ENCODE assay signal across 1 cellular context in the genomic region with DNA sequence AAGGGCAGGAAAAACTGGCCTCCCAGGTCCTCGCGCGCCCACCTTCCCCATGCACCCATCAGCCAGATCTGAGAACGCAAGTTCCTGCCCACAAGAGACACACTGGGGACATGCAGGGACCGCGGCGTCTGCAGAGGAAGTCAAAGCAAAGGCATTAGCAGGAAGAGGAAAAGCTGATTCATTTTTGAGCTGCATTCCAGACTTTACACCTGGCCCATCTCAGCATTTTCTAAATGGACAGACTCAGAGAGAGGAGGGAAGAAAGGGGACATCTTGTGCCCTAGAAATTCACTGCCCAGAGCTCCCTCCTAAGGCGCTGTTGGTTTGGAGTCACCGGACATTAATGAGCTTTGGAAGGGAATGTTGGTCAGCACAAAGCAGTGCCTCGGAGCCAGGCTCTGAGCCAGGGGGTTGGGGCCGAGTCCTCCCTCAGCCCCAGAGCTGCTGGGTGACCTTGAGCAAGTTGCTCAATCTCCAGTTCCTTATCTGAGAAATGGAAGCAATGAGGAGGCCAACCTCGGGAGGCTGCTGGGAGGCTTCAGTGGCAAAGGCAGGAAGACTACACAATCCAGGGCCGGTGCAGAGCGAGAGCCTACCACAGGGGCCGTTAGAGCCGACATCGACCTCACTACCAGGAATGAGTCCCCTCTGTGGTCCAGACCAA.
TF ChIP-seq lines count a peak whose summit lies in the region.

No MANE protein-coding gene starts in this region.

TF ChIP-seq in HepG2, 621 proteins besides CTCF, POLR2A, EP300 and RAD21 (continued from another document and continues in another):
- TF ChIP-seq SIX4 (CRISPR knock-in tag; IDR thresholded peaks at IDR 0.05) (0 out of 2 replicates have a peak, but pooled peaks have one; percentile 32), DMAP1 (CRISPR knock-in tag; IDR thresholded peaks at IDR 0.05) (peak; percentile 68; the same call in 1 of the 2 replicates), RXRA (CRISPR knock-in tag; IDR thresholded peaks at IDR 0.05) (peak; percentile 72; the same call in 1 of the 2 replicates), ZBTB21 (CRISPR knock-in tag; IDR thresholded peaks at IDR 0.05) (no peak), NCOA2 (CRISPR knock-in tag; IDR thresholded peaks at IDR 0.05) (peak; percentile 49; the same call in 1 of the 2 replicates), JUN (CRISPR knock-in tag; IDR thresholded peaks at IDR 0.05) (peak; percentile 27; the same call in 1 of the 2 replicates), TMF1 (CRISPR knock-in tag; IDR thresholded peaks at IDR 0.05; ENCODE audit: low read depth) (no peak), BCL6 (CRISPR knock-in tag; IDR thresholded peaks at IDR 0.05) (peak; percentile 53; the same call in 1 of the 2 replicates), ZNF563 (CRISPR knock-in tag; IDR thresholded peaks at IDR 0.05) (0 out of 2 replicates have a peak, but pooled peaks have one; percentile 39), PAX8 (CRISPR knock-in tag; IDR thresholded peaks at IDR 0.05; ENCODE audit: borderline replicate concordance) (no peak), HDAC1 (CRISPR knock-in tag; IDR thresholded peaks at IDR 0.05) (peak; percentile 64; the same call in 1 of the 2 replicates), ZNF292 (CRISPR knock-in tag; IDR thresholded peaks at IDR 0.05; ENCODE audit: borderline replicate concordance, low read depth) (peak; percentile 26; the same call in 1 of the 2 replicates), ZNF143 (CRISPR knock-in tag; IDR thresholded peaks at IDR 0.05) (0 out of 2 replicates have a peak, but pooled peaks have one; percentile 22), ZNF543 (CRISPR knock-in tag; IDR thresholded peaks at IDR 0.05) (0 out of 2 replicates have a peak, but pooled peaks have one; percentile 27), CHD4 (IDR thresholded peaks at IDR 0.05; ENCODE audit: borderline replicate concordance, low read length) (no peak), NONO (IDR thresholded peaks at IDR 0.05) (no peak), NONO (CRISPR knock-in tag; conservative IDR thresholded peaks at IDR 0.05) (peak; percentile 78), NCOA5 (CRISPR knock-in tag; IDR thresholded peaks at IDR 0.05) (no peak), PHF21A (CRISPR knock-in tag; IDR thresholded peaks at IDR 0.05) (peak; percentile 71), TBX2 (CRISPR knock-in tag; IDR thresholded peaks at IDR 0.05; ENCODE audit: borderline replicate concordance) (peak; percentile 63; the same call in 1 of the 2 replicates), KDM3A (CRISPR knock-in tag; IDR thresholded peaks at IDR 0.05; ENCODE audit: low read depth) (0 out of 2 replicates have a peak, but pooled peaks have one; percentile 61), NRL (CRISPR knock-in tag; IDR thresholded peaks at IDR 0.05; ENCODE audit: borderline replicate concordance) (no peak), CEBPG (CRISPR knock-in tag; IDR thresholded peaks at IDR 0.05) (peak; percentile 97), SALL1 (CRISPR knock-in tag; IDR thresholded peaks at IDR 0.05) (peak; percentile 83), ZNF792 (CRISPR knock-in tag; IDR thresholded peaks at IDR 0.05) (peak; percentile 62; the same call in 1 of the 2 replicates), CREB1 (IDR thresholded peaks at IDR 0.05) (no peak), CREB1 (CRISPR knock-in tag; IDR thresholded peaks at IDR 0.05) (no peak), ZNF644 (CRISPR knock-in tag; IDR thresholded peaks at IDR 0.05; ENCODE audit: low read depth) (peak; percentile 78), ZNF326 (CRISPR knock-in tag; IDR thresholded peaks at IDR 0.05; ENCODE audit: borderline replicate concordance) (no peak), ZNF354B (CRISPR knock-in tag; IDR thresholded peaks at IDR 0.05) (no peak), NCOR1 (IDR thresholded peaks at IDR 0.05; ENCODE audit: borderline replicate concordance, low read length) (peak; percentile 29; the same call in 1 of the 2 replicates), ZFP90 (CRISPR knock-in tag; IDR thresholded peaks at IDR 0.05; ENCODE audit: borderline replicate concordance) (no peak), ZNF263 (CRISPR knock-in tag; IDR thresholded peaks at IDR 0.05) (peak; percentile 96), HNRNPL (IDR thresholded peaks at IDR 0.05; ENCODE audit: low read depth, low read length) (0 out of 2 replicates have a peak, but pooled peaks have one; percentile 48), GPN1 (CRISPR knock-in tag; IDR thresholded peaks at IDR 0.05; ENCODE audit: borderline replicate concordance) (no peak), POGZ (CRISPR knock-in tag; IDR thresholded peaks at IDR 0.05) (peak; percentile 84), RCOR2 (CRISPR knock-in tag; IDR thresholded peaks at IDR 0.05) (peak; percentile 75; the same call in 1 of the 2 replicates), KAT7 (CRISPR knock-in tag; IDR thresholded peaks at IDR 0.05; ENCODE audit: borderline replicate concordance) (no peak)
- TF ChIP-seq, protein P1, sequence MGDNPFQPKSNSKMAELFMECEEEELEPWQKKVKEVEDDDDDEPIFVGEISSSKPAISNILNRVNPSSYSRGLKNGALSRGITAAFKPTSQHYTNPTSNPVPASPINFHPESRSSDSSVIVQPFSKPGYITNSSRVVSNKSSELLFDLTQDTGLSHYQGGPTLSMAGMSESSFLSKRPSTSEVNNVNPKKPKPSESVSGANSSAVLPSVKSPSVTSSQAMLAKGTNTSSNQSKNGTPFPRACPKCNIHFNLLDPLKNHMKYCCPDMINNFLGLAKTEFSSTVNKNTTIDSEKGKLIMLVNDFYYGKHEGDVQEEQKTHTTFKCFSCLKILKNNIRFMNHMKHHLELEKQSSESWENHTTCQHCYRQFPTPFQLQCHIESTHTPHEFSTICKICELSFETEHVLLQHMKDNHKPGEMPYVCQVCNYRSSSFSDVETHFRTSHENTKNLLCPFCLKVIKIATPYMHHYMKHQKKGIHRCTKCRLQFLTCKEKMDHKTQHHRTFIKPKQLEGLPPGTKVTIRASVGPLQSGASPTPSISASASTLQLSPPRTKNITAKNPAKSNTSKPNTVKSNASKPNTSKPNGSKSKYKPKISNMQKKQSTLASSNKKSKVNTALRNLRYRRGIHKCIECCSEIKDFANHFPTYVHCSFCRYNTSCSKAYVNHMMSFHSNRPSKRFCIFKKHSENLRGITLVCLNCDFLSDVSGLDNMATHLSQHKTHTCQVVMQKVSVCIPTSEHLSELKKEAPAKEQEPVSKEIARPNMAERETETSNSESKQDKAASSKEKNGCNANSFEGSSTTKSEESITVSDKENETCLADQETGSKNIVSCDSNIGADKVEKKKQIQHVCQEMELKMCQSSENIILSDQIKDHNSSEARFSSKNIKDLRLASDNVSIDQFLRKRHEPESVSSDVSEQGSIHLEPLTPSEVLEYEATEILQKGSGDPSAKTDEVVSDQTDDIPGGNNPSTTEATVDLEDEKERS (CRISPR knock-in tag; IDR thresholded peaks at IDR 0.05) = no peak
- TF ChIP-seq, protein P2, sequence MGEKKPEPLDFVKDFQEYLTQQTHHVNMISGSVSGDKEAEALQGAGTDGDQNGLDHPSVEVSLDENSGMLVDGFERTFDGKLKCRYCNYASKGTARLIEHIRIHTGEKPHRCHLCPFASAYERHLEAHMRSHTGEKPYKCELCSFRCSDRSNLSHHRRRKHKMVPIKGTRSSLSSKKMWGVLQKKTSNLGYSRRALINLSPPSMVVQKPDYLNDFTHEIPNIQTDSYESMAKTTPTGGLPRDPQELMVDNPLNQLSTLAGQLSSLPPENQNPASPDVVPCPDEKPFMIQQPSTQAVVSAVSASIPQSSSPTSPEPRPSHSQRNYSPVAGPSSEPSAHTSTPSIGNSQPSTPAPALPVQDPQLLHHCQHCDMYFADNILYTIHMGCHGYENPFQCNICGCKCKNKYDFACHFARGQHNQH (CRISPR knock-in tag; IDR thresholded peaks at IDR 0.05) = peak; percentile 39; the same call in 1 of the 2 replicates
- TF ChIP-seq, protein P3, sequence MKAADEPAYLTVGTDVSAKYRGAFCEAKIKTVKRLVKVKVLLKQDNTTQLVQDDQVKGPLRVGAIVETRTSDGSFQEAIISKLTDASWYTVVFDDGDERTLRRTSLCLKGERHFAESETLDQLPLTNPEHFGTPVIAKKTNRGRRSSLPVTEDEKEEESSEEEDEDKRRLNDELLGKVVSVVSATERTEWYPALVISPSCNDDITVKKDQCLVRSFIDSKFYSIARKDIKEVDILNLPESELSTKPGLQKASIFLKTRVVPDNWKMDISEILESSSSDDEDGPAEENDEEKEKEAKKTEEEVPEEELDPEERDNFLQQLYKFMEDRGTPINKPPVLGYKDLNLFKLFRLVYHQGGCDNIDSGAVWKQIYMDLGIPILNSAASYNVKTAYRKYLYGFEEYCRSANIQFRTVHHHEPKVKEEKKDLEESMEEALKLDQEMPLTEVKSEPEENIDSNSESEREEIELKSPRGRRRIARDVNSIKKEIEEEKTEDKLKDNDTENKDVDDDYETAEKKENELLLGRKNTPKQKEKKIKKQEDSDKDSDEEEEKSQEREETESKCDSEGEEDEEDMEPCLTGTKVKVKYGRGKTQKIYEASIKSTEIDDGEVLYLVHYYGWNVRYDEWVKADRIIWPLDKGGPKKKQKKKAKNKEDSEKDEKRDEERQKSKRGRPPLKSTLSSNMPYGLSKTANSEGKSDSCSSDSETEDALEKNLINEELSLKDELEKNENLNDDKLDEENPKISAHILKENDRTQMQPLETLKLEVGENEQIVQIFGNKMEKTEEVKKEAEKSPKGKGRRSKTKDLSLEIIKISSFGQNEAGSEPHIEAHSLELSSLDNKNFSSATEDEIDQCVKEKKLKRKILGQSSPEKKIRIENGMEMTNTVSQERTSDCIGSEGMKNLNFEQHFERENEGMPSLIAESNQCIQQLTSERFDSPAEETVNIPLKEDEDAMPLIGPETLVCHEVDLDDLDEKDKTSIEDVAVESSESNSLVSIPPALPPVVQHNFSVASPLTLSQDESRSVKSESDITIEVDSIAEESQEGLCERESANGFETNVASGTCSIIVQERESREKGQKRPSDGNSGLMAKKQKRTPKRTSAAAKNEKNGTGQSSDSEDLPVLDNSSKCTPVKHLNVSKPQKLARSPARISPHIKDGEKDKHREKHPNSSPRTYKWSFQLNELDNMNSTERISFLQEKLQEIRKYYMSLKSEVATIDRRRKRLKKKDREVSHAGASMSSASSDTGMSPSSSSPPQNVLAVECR (CRISPR knock-in tag; IDR thresholded peaks at IDR 0.05; ENCODE audit: borderline replicate concordance) = peak; percentile 41; the same call in 1 of the 2 replicates
- TF ChIP-seq, protein P4, sequence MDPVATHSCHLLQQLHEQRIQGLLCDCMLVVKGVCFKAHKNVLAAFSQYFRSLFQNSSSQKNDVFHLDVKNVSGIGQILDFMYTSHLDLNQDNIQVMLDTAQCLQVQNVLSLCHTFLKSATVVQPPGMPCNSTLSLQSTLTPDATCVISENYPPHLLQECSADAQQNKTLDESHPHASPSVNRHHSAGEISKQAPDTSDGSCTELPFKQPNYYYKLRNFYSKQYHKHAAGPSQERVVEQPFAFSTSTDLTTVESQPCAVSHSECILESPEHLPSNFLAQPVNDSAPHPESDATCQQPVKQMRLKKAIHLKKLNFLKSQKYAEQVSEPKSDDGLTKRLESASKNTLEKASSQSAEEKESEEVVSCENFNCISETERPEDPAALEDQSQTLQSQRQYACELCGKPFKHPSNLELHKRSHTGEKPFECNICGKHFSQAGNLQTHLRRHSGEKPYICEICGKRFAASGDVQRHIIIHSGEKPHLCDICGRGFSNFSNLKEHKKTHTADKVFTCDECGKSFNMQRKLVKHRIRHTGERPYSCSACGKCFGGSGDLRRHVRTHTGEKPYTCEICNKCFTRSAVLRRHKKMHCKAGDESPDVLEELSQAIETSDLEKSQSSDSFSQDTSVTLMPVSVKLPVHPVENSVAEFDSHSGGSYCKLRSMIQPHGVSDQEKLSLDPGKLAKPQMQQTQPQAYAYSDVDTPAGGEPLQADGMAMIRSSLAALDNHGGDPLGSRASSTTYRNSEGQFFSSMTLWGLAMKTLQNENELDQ (CRISPR knock-in tag; IDR thresholded peaks at IDR 0.05; ENCODE audit: borderline replicate concordance) = no peak
- TF ChIP-seq, protein P5, sequence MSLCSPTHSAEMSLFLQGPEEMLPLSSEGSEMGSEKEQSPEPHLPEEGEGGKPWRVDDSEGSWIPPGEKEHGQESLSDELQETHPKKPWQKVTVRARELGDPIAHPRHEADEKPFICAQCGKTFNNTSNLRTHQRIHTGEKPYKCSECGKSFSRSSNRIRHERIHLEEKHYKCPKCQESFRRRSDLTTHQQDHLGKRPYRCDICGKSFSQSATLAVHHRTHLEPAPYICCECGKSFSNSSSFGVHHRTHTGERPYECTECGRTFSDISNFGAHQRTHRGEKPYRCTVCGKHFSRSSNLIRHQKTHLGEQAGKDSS (CRISPR knock-in tag; IDR thresholded peaks at IDR 0.05; ENCODE audit: borderline replicate concordance, low read depth) = no peak
- TF ChIP-seq, protein P6, sequence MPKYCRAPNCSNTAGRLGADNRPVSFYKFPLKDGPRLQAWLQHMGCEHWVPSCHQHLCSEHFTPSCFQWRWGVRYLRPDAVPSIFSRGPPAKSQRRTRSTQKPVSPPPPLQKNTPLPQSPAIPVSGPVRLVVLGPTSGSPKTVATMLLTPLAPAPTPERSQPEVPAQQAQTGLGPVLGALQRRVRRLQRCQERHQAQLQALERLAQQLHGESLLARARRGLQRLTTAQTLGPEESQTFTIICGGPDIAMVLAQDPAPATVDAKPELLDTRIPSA (CRISPR knock-in tag; IDR thresholded peaks at IDR 0.05; ENCODE audit: borderline replicate concordance) = no peak
- TF ChIP-seq, protein P7, sequence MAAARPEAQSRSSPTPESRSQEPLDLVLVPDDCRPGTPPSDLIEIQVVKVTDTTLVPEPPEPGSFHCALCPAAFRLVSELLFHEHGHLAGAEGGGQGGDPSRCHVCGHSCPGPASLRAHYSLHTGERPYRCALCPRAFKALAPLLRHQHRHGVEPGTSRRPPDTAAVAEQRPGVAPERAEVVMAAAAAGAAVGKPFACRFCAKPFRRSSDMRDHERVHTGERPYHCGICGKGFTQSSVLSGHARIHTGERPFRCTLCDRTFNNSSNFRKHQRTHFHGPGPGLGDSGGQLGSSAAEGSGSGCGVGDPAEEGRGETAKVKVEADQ (CRISPR knock-in tag; IDR thresholded peaks at IDR 0.05; ENCODE audit: borderline replicate concordance) = 0 out of 2 replicates have a peak, but pooled peaks have one; percentile 52
- TF ChIP-seq, protein P8, sequence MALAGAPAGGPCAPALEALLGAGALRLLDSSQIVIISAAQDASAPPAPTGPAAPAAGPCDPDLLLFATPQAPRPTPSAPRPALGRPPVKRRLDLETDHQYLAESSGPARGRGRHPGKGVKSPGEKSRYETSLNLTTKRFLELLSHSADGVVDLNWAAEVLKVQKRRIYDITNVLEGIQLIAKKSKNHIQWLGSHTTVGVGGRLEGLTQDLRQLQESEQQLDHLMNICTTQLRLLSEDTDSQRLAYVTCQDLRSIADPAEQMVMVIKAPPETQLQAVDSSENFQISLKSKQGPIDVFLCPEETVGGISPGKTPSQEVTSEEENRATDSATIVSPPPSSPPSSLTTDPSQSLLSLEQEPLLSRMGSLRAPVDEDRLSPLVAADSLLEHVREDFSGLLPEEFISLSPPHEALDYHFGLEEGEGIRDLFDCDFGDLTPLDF (CRISPR knock-in tag; IDR thresholded peaks at IDR 0.05) = no peak
- TF ChIP-seq, protein P9, sequence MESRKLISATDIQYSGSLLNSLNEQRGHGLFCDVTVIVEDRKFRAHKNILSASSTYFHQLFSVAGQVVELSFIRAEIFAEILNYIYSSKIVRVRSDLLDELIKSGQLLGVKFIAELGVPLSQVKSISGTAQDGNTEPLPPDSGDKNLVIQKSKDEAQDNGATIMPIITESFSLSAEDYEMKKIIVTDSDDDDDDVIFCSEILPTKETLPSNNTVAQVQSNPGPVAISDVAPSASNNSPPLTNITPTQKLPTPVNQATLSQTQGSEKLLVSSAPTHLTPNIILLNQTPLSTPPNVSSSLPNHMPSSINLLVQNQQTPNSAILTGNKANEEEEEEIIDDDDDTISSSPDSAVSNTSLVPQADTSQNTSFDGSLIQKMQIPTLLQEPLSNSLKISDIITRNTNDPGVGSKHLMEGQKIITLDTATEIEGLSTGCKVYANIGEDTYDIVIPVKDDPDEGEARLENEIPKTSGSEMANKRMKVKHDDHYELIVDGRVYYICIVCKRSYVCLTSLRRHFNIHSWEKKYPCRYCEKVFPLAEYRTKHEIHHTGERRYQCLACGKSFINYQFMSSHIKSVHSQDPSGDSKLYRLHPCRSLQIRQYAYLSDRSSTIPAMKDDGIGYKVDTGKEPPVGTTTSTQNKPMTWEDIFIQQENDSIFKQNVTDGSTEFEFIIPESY (CRISPR knock-in tag; IDR thresholded peaks at IDR 0.05) = peak; percentile 41; the same call in 1 of the 2 replicates
